ENCODE assay signal across 1 cellular context in genomic region chr2:47048801-47049480, GRCh38.
TF ChIP-seq lines count a peak whose summit lies in the region.

No MANE protein-coding gene starts in this region.

TF ChIP-seq in H1, 55 proteins besides CTCF, POLR2A, EP300 and RAD21:
- TF ChIP-seq KDM4A (IDR thresholded peaks at IDR 0.05; ENCODE audit: low read depth, low read length, severe bottlenecking) (no peak), EZH2 (IDR thresholded peaks at IDR 0.05; ENCODE audit: low read depth, low read length, severe bottlenecking) (no peak), BACH1 (IDR thresholded peaks at IDR 0.05; ENCODE audit: low read length) (no peak), CHD1 (IDR thresholded peaks at IDR 0.05; ENCODE audit: low read depth, low read length) (no peak), POLR2AphosphoS5 (IDR thresholded peaks at IDR 0.05; ENCODE audit: low read depth, low read length) (no peak), RFX5 (IDR thresholded peaks at IDR 0.05; ENCODE audit: borderline replicate concordance, low read depth, low read length) (no peak), ASH2L (IDR thresholded peaks at IDR 0.05; ENCODE audit: low read length) (no peak)
- TF ChIP-seq, protein P1, sequence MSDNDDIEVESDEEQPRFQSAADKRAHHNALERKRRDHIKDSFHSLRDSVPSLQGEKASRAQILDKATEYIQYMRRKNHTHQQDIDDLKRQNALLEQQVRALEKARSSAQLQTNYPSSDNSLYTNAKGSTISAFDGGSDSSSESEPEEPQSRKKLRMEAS (IDR thresholded peaks at IDR 0.05), result no peak
